ENCODE assay signal across 13 cellular contexts in genomic region chr15:49589030-49589429, GRCh38. TPM values are rescaled to one million over a fixed set of nuclear protein-coding genes. Genes with fewer than 3 reads are reported as not detected.
A peak's percentile ranks its signal among the peaks of the same experiment; 100 is the strongest.
DNase-seq lines count a peak whose midpoint lies in the region; ATAC-seq and TF ChIP-seq lines count a peak whose summit lies in the region.
"Had no signal": no experiment of that assay in that cellular context is flagged by ENCODE, and none has a peak within 500 bp of the region (broad histone marks: within the 10 kb centered on the region; RNA-seq: fewer than 3 reads in every experiment).

No MANE protein-coding gene starts in this region.

- intact Hi-C loops in left ventricle myocardium inferior (cut with micrococcal nuclease) = no loop called here

- no peaks in the 10 kb centered on the region; the same call in 1 of the 2 replicates for H3K9me2 ChIP-seq in GM23338 (ENCODE audit: insufficient read depth)

- no peaks in the 10 kb centered on the region for H3K4me1 Mint-ChIP-seq in GM23338

- H3K4me2 ChIP-seq in GM23338 = no peak overlapping the region

- no peaks in the 10 kb centered on the region for H3K79me2 ChIP-seq in GM23338 (replicated peaks; ENCODE audit: insufficient read depth)

- H3K27ac ChIP-seq in GM23338 (ENCODE audit: low read depth) (no peak overlapping the region), left ventricle myocardium inferior (replicated peaks) (no peak overlapping the region)

- H4K20me1 ChIP-seq in GM23338 (replicated peaks; ENCODE audit: insufficient read depth) = no peaks in the 10 kb centered on the region

- peak overlapping the region; percentile 10 for H3K9ac ChIP-seq in adipocyte (ENCODE audit: low read length)

- H3K4me1 ChIP-seq in adipocyte (ENCODE audit: control insufficient read depth, insufficient read depth, low read length) (no peaks in the 10 kb centered on the region), GM23338 (ENCODE audit: insufficient read depth) (no peaks in the 10 kb centered on the region), left ventricle myocardium inferior (no peaks in the 10 kb centered on the region)

- no peaks in the 10 kb centered on the region for H3F3A ChIP-seq in GM23338 (replicated peaks; ENCODE audit: low read depth)

- H3K27me3 ChIP-seq in adipocyte (replicated peaks; ENCODE audit: control insufficient read depth, insufficient read depth, low read length) (no peaks in the 10 kb centered on the region), GM23338 (ENCODE audit: insufficient read depth) (no peaks in the 10 kb centered on the region), left ventricle myocardium inferior (ENCODE audit: low read depth) (no peaks in the 10 kb centered on the region)

- no peak overlapping the region for H2AFZ ChIP-seq in GM23338

- no peak for TF ChIP-seq CTCF in GM13976 (IDR thresholded peaks at IDR 0.05; ENCODE audit: borderline replicate concordance, control extremely low read depth, extremely low read depth, insufficient read depth, missing control alignments)
- TF ChIP-seq CTCF in GM23338 (conservative IDR thresholded peaks at IDR 0.05; ENCODE audit: low read depth in 2 of 2) = no peak
- TF ChIP-seq CTCF in left ventricle myocardium inferior (IDR thresholded peaks at IDR 0.05; ENCODE audit: borderline replicate concordance) = no peak

- H3K36me3 Mint-ChIP-seq in GM23338 (ENCODE audit: low read depth) = no peaks in the 10 kb centered on the region; the same call in 2 of the 3 replicates

- no peak overlapping the region for H3K27ac Mint-ChIP-seq in GM23338

- H3K9me3 ChIP-seq in adipocyte (ENCODE audit: control insufficient read depth, low read length) (peaks cover 2% of the 10 kb centered on the region), left ventricle myocardium inferior (replicated peaks) (peaks cover 5% of the 10 kb centered on the region)
- H3K9me3 ChIP-seq: mucosa of descending colon had no signal

- no peaks in the 10 kb centered on the region for H3K36me3 ChIP-seq in adipocyte (ENCODE audit: control insufficient read depth, insufficient read depth, low read length, severe bottlenecking)
- H3K36me3 ChIP-seq in GM23338 (ENCODE audit: insufficient read depth) = no peaks in the 10 kb centered on the region
- H3K36me3 ChIP-seq in left ventricle myocardium inferior = peaks cover 13% of the 10 kb centered on the region

- H3K4me3 ChIP-seq in adipocyte (ENCODE audit: low read length) (no peak overlapping the region), GM23338 (no peak overlapping the region), left ventricle myocardium inferior (no peak overlapping the region)
- H3K4me3 ChIP-seq: mucosa of descending colon had no signal

- peaks cover 2% of the 10 kb centered on the region for H3K27me3 Mint-ChIP-seq in GM23338 (ENCODE audit: insufficient read depth, low read depth, poor library complexity)

- DNase-seq in GM13976 (ENCODE audit: low spot score) (peak; percentile 20), adipocyte (ENCODE audit: low read depth) (peak; percentile 16), GM23338 (ENCODE audit: low spot score) (no peak), NCI-H1436 treated with DMSO at 0.1 percent for 48 hours (lab: John Stamatoyannopoulos, UW) (no peak), left ventricle myocardium inferior (no peak)
- no peak for DNase-seq in stimulated activated naive CD4-positive, alpha-beta T cell (lab: John Stamatoyannopoulos, UW)
- DNase-seq: aorta, H7, mucosa of descending colon, NCI-H2081 treated with DMSO at 0.1 percent for 48 hours, T1000 had no signal

- H3K9me3 Mint-ChIP-seq in GM23338 = peaks cover 17% of the 10 kb centered on the region

- no peak overlapping the region for H3K4me3 Mint-ChIP-seq in GM23338

- ATAC-seq in GM19463 (IDR thresholded peaks at IDR 0.05; ENCODE audit: unreplicated experiment) (peak; percentile 68), HG03060 (IDR thresholded peaks at IDR 0.05; ENCODE audit: low read depth, unreplicated experiment) (peak; percentile 67), GM23338 (no peak)
- ATAC-seq: mucosa of descending colon had no signal

- in situ Hi-C loops in GM13976 (cut with MboI; ENCODE audit: low sequenced_read_pairs, unreplicated experiment) = no loop called here

TF ChIP-seq in GM23338, 12 proteins besides CTCF, POLR2A, EP300 and RAD21:
- TF ChIP-seq POLR2AphosphoS5 (IDR thresholded peaks at IDR 0.05; ENCODE audit: low read depth) = no peak
- no peak for TF ChIP-seq EZH2phosphoT487 (IDR thresholded peaks at IDR 0.05; ENCODE audit: unreplicated experiment)
- TF ChIP-seq, protein P1, sequence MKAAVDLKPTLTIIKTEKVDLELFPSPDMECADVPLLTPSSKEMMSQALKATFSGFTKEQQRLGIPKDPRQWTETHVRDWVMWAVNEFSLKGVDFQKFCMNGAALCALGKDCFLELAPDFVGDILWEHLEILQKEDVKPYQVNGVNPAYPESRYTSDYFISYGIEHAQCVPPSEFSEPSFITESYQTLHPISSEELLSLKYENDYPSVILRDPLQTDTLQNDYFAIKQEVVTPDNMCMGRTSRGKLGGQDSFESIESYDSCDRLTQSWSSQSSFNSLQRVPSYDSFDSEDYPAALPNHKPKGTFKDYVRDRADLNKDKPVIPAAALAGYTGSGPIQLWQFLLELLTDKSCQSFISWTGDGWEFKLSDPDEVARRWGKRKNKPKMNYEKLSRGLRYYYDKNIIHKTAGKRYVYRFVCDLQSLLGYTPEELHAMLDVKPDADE (IDR thresholded peaks at IDR 0.05) = no peak
- TF ChIP-seq ZNF114 (CRISPR knock-in tag; IDR thresholded peaks at IDR 0.05) = no peak
- no peak for TF ChIP-seq ZNF331 (CRISPR knock-in tag; IDR thresholded peaks at IDR 0.05; ENCODE audit: low read depth)
- TF ChIP-seq, protein P2, sequence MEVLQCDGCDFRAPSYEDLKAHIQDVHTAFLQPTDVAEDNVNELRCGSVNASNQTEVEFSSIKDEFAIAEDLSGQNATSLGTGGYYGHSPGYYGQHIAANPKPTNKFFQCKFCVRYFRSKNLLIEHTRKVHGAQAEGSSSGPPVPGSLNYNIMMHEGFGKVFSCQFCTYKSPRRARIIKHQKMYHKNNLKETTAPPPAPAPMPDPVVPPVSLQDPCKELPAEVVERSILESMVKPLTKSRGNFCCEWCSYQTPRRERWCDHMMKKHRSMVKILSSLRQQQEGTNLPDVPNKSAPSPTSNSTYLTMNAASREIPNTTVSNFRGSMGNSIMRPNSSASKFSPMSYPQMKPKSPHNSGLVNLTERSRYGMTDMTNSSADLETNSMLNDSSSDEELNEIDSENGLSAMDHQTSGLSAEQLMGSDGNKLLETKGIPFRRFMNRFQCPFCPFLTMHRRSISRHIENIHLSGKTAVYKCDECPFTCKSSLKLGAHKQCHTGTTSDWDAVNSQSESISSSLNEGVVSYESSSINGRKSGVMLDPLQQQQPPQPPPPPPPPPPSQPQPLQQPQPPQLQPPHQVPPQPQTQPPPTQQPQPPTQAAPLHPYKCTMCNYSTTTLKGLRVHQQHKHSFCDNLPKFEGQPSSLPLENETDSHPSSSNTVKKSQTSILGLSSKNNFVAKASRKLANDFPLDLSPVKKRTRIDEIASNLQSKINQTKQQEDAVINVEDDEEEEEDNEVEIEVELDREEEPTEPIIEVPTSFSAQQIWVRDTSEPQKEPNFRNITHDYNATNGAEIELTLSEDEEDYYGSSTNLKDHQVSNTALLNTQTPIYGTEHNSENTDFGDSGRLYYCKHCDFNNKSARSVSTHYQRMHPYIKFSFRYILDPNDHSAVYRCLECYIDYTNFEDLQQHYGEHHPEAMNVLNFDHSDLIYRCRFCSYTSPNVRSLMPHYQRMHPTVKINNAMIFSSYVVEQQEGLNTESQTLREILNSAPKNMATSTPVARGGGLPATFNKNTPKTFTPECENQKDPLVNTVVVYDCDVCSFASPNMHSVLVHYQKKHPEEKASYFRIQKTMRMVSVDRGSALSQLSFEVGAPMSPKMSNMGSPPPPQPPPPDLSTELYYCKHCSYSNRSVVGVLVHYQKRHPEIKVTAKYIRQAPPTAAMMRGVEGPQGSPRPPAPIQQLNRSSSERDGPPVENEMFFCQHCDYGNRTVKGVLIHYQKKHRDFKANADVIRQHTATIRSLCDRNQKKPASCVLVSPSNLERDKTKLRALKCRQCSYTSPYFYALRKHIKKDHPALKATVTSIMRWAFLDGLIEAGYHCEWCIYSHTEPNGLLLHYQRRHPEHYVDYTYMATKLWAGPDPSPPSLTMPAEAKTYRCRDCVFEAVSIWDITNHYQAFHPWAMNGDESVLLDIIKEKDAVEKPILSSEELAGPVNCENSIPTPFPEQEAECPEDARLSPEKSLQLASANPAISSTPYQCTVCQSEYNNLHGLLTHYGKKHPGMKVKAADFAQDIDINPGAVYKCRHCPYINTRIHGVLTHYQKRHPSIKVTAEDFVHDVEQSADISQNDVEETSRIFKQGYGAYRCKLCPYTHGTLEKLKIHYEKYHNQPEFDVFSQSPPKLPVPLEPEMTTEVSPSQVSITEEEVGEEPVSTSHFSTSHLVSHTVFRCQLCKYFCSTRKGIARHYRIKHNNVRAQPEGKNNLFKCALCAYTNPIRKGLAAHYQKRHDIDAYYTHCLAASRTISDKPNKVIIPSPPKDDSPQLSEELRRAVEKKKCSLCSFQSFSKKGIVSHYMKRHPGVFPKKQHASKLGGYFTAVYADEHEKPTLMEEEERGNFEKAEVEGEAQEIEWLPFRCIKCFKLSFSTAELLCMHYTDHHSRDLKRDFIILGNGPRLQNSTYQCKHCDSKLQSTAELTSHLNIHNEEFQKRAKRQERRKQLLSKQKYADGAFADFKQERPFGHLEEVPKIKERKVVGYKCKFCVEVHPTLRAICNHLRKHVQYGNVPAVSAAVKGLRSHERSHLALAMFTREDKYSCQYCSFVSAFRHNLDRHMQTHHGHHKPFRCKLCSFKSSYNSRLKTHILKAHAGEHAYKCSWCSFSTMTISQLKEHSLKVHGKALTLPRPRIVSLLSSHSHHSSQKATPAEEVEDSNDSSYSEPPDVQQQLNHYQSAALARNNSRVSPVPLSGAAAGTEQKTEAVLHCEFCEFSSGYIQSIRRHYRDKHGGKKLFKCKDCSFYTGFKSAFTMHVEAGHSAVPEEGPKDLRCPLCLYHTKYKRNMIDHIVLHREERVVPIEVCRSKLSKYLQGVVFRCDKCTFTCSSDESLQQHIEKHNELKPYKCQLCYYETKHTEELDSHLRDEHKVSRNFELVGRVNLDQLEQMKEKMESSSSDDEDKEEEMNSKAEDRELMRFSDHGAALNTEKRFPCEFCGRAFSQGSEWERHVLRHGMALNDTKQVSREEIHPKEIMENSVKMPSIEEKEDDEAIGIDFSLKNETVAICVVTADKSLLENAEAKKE (CRISPR knock-in tag; IDR thresholded peaks at IDR 0.05) = no peak
- no peak for TF ChIP-seq STAT1 (IDR thresholded peaks at IDR 0.05; ENCODE audit: unreplicated experiment)
- TF ChIP-seq NANOG (IDR thresholded peaks at IDR 0.05; ENCODE audit: borderline replicate concordance) = no peak
- TF ChIP-seq JUNB (IDR thresholded peaks at IDR 0.05; ENCODE audit: unreplicated experiment) = no peak

RNA-seq across cellular contexts. Expression of gene FAM227B, which starts 31.6 kb away (rescaled TPM):
- 2.6 and 10.1 TPM in 2 replicates for total RNA-seq in GM23338 (2014; rRNA removed; shearing (Covaris generic))
- 10.0 and 10.2 TPM in 2 replicates for polyA plus RNA-seq in GM23338 (2016; fragmentation: Nextera tagmentation; extraction: Ambion mirVana)
- 18.5 TPM for total RNA-seq in left ventricle myocardium inferior

RNA-seq across cellular contexts. Expression of gene DTWD1, which starts 31.8 kb away (rescaled TPM):
- total RNA-seq in GM23338 (2014; rRNA removed; shearing (Covaris generic)) = 28.4 and 28.6 TPM in 2 replicates
- polyA plus RNA-seq in GM23338 (2016; fragmentation: Nextera tagmentation; extraction: Ambion mirVana) = 34.3 and 45.2 TPM in 2 replicates
- 20.6 TPM for total RNA-seq in left ventricle myocardium inferior

Comparison
In these comparisons a context has a peak if more than half of its experiments do, and no peak if none do; other contexts are left out.
1. DNase-seq: peak in GM13976 (single experiment) and adipocyte (single experiment); none in GM23338 (single experiment), NCI-H1436 treated with DMSO at 0.1 percent for 48 hours (single experiment), left ventricle myocardium inferior (single experiment) and stimulated activated naive CD4-positive, alpha-beta T cell (0 of 6).